In genomic region chr9:116716441-116716840, GRCh38 we compare ENCODE assay signal across 27 cellular contexts. TPM values are rescaled to one million over a fixed set of nuclear protein-coding genes. Genes with fewer than 3 reads are reported as not detected.
DNase-seq lines count a peak whose midpoint lies in the region; ATAC-seq, FAIRE-seq and TF ChIP-seq lines count a peak whose summit lies in the region.
"Had no signal": no experiment of that assay in that cellular context is flagged by ENCODE, and none has a peak within 500 bp of the region (broad histone marks: within the 10 kb centered on the region; RNA-seq: fewer than 3 reads in every experiment).

No MANE protein-coding gene starts in this region.

- H2AK5ac ChIP-seq in mesenchymal stem cell (ENCODE audit: low read length, severe bottlenecking), result no peak overlapping the region

- H2BK12ac ChIP-seq in mesenchymal stem cell (ENCODE audit: low read length in 2 of 2), result no peak overlapping the region

- H3K79me1 ChIP-seq in mesenchymal stem cell (replicated peaks; ENCODE audit: low read length, poor library complexity, severe bottlenecking), result no peaks in the 10 kb centered on the region

- H3K27me3 ChIP-seq in HepG2 (ENCODE audit: control insufficient read depth in 1 of 2, insufficient read depth in 2 of 2, low read length in 2 of 2) (no peaks in the 10 kb centered on the region), right lobe of liver (no peaks in the 10 kb centered on the region), endodermal cell (ENCODE audit: control insufficient read depth, insufficient read depth, low read length, poor library complexity, severe bottlenecking) (no peaks in the 10 kb centered on the region), mesenchymal stem cell (ENCODE audit: control insufficient read depth in 1 of 2, insufficient read depth in 1 of 2, low read length in 2 of 2) (no peaks in the 10 kb centered on the region)
- H3K27me3 ChIP-seq: SJCRH30 had no signal

- BruUV-seq in HepG2 (replicated peaks; lab: Mats Ljungman, UMichigan), result no TSS peak

- DNase-seq in HepG2 (ENCODE audit: low spot score) (no peak), right lobe of liver (no peak), endodermal cell (peak; percentile 2), mesenchymal stem cell (no peak), D341Med (ENCODE audit: low spot score) (no peak), NCI-H446 (lab: John Stamatoyannopoulos, UW) (no peak), sciatic nerve (ENCODE audit: low spot score) (no peak)
- DNase-seq: CD4-positive, alpha-beta memory T cell; COR-L47; DMS79; GF-D8; Karpas-422; NCI-H1092; NCI-H1417 treated with DMSO at 0.1 percent for 48 hours; NCI-H1694 treated with DMSO at 0.1 percent for 48 hours; NCI-H2081; NCI-H2171; NCI-H345; NCI-H526; NCI-H82; NK-92 treated with Interleukin-12 subunit alpha and Interleukin-12 subunit beta, amount 100 ng/mL, for 24 hours; PC-9; SJCRH30 had no signal

- H3K4me1 ChIP-seq in HepG2 (ENCODE audit: insufficient read depth, low read length) (no peaks in the 10 kb centered on the region), right lobe of liver (no peaks in the 10 kb centered on the region), endodermal cell (ENCODE audit: control insufficient read depth, insufficient read depth, low read length) (peaks cover 27% of the 10 kb centered on the region), mesenchymal stem cell (ENCODE audit: control insufficient read depth, insufficient read depth, low read depth, low read length) (no peaks in the 10 kb centered on the region)
- H3K4me1 ChIP-seq: SJCRH30 had no signal

- no peak overlapping the region for H3K27ac Mint-ChIP-seq in endodermal cell

- H3K4ac ChIP-seq in mesenchymal stem cell (ENCODE audit: low read depth in 1 of 2, low read length in 2 of 2), result no peak overlapping the region

- peaks cover 64% of the 10 kb centered on the region for H3K4me1 Mint-ChIP-seq in endodermal cell

- TF ChIP-seq POLR2A in HepG2 (IDR thresholded peaks at IDR 0.05; ENCODE audit: insufficient read depth in 1 of 2, low read depth in 2 of 2, low read length in 2 of 2) (no peak), right lobe of liver (IDR thresholded peaks at IDR 0.05) (no peak)

- TF ChIP-seq CTCF in HepG2 (CRISPR knock-in tag; IDR thresholded peaks at IDR 0.05) (no peak), right lobe of liver (IDR thresholded peaks at IDR 0.05) (no peak), endodermal cell (conservative IDR thresholded peaks at IDR 0.05) (no peak)

- H3K36me3 ChIP-seq in HepG2 (replicated peaks in 1 of 2; ENCODE audit: control insufficient read depth in 1 of 2, insufficient read depth in 2 of 2, low read length in 2 of 2) (no peaks in the 10 kb centered on the region), right lobe of liver (no peaks in the 10 kb centered on the region), endodermal cell (ENCODE audit: control insufficient read depth, insufficient read depth, low read length) (no peaks in the 10 kb centered on the region), mesenchymal stem cell (ENCODE audit: control insufficient read depth in 1 of 2, insufficient read depth in 2 of 2, low read depth in 1 of 2, low read length in 2 of 2) (no peaks in the 10 kb centered on the region)
- H3K36me3 ChIP-seq: SJCRH30 had no signal

- no peak overlapping the region for H2BK120ac ChIP-seq in mesenchymal stem cell (ENCODE audit: low read depth, low read length)

- in situ Hi-C loops in HepG2 (cut with HindIII; ENCODE audit: extremely low pct_ligation_motif_present, low pct_unique_long_range_greater_than_20kb), result no loop called here

- H3K9ac ChIP-seq in HepG2 (ENCODE audit: insufficient read depth, low read depth, low read length) (no peak overlapping the region), endodermal cell (ENCODE audit: extremely low read depth, low read length, poor library complexity, severe bottlenecking) (peak overlapping the region; percentile 11), mesenchymal stem cell (ENCODE audit: low read length) (peak overlapping the region; percentile 37)

- CTCF ChIA-PET in HepG2 (lab: Yijun Ruan, JAX; ENCODE audit: low intra/inter-chr PET ratio, low total read pairs), result no interaction called here

- H3K9me3 ChIP-seq in HepG2 (ENCODE audit: low read length) (no peaks in the 10 kb centered on the region), right lobe of liver (no peaks in the 10 kb centered on the region), endodermal cell (ENCODE audit: control insufficient read depth, low read length) (peaks cover 6% of the 10 kb centered on the region), mesenchymal stem cell (ENCODE audit: control insufficient read depth, low read length) (no peaks in the 10 kb centered on the region)
- H3K9me3 ChIP-seq: SJCRH30 had no signal

- no peak for FAIRE-seq in HepG2 (lab: Jason Lieb, UNC)
- FAIRE-seq: GM12891, H54 had no signal

- H3K4me2 ChIP-seq in HepG2 (ENCODE audit: low read depth, low read length), result no peak overlapping the region
- no peak overlapping the region for H3K4me2 ChIP-seq in mesenchymal stem cell (ENCODE audit: low read length, poor library complexity, severe bottlenecking)
- H3K4me2 ChIP-seq: PC-9 had no signal

- H2BK15ac ChIP-seq in mesenchymal stem cell (ENCODE audit: low read depth, poor library complexity, severe bottlenecking), result no peak overlapping the region

- H3K14ac ChIP-seq in mesenchymal stem cell (ENCODE audit: low read length in 2 of 2), result no peak overlapping the region

- POLR2A ChIA-PET in HepG2 (lab: Yijun Ruan, JAX), result no interaction called here

- H4K20me1 ChIP-seq in HepG2 (ENCODE audit: insufficient read depth, low read length), result no peaks in the 10 kb centered on the region

- TF ChIP-seq RAD21 in HepG2 (CRISPR knock-in tag; IDR thresholded peaks at IDR 0.05), result no peak

- H3K27me3 Mint-ChIP-seq in endodermal cell (ENCODE audit: insufficient read depth), result no peaks in the 10 kb centered on the region

- H2AFZ ChIP-seq in HepG2 (ENCODE audit: low read length) (no peak overlapping the region), mesenchymal stem cell (ENCODE audit: low read depth, low read length) (no peak overlapping the region)
- H2AFZ ChIP-seq: PC-9 had no signal

- intact Hi-C loops in HepG2 (cut with micrococcal nuclease; ENCODE audit: unreplicated experiment) (no loop called here), right lobe of liver (cut with DNase I) (no loop called here), sciatic nerve (cut with DNase I) (no loop called here)

- H3K18ac ChIP-seq in mesenchymal stem cell (ENCODE audit: low read depth in 1 of 2, low read length in 2 of 2), result no peak overlapping the region

- no peaks in the 10 kb centered on the region for H3K79me2 ChIP-seq in HepG2 (ENCODE audit: insufficient read depth, low read length)

- TF ChIP-seq EP300 in HepG2 (IDR thresholded peaks at IDR 0.05; ENCODE audit: low read depth in 2 of 2, low read length in 2 of 2) (no peak), HepG2 (CRISPR knock-in tag; IDR thresholded peaks at IDR 0.05; ENCODE audit: borderline replicate concordance) (no peak)

- H2BK5ac ChIP-seq in mesenchymal stem cell (ENCODE audit: low read depth, low read length, poor library complexity, severe bottlenecking), result no peak overlapping the region

- no peak for ATAC-seq in HepG2
- ATAC-seq in right lobe of liver, result no peak
- no peak for ATAC-seq in sciatic nerve
- ATAC-seq: Right ventricle myocardium inferior had no signal

- H3K36me3 Mint-ChIP-seq in endodermal cell (ENCODE audit: low read depth), result no peaks in the 10 kb centered on the region

- H4K8ac ChIP-seq in mesenchymal stem cell (ENCODE audit: low read length), result no peak overlapping the region

- peaks cover 2% of the 10 kb centered on the region for H3K9me3 Mint-ChIP-seq in endodermal cell

- no peak overlapping the region for H3K4me3 Mint-ChIP-seq in endodermal cell
- H3K4me3 Mint-ChIP-seq: CD4-positive, alpha-beta memory T cell had no signal

- H3K4me3 ChIP-seq in HepG2 (replicated peaks in 1 of 3; ENCODE audit: insufficient read depth in 1 of 3, low read depth in 2 of 3, low read length in 3 of 3) (no peak overlapping the region), right lobe of liver (no peak overlapping the region), endodermal cell (ENCODE audit: low read length) (no peak overlapping the region), mesenchymal stem cell (ENCODE audit: insufficient read depth in 1 of 2, low read depth in 1 of 2, low read length in 2 of 2) (no peak overlapping the region)
- H3K4me3 ChIP-seq: PC-9, SJCRH30 had no signal

- H3K27ac ChIP-seq in HepG2 (ENCODE audit: extremely low read length, insufficient read depth, low read length) (no peak overlapping the region), right lobe of liver (no peak overlapping the region), endodermal cell (ENCODE audit: low read depth, low read length) (no peak overlapping the region), mesenchymal stem cell (ENCODE audit: low read length, poor library complexity, severe bottlenecking) (no peak overlapping the region)
- H3K27ac ChIP-seq: 22Rv1, PC-9, SJCRH30 had no signal

- no peak overlapping the region for H4K91ac ChIP-seq in mesenchymal stem cell (ENCODE audit: low read length)

- H3K23ac ChIP-seq in mesenchymal stem cell (ENCODE audit: low read length in 2 of 2), result no peak overlapping the region

RNA-seq across cellular contexts. Expression of gene TRIM32, which starts 29.3 kb away (rescaled TPM):
- total RNA-seq in HepG2 (2016; rRNA removed; fragmentation: Illumina TruSeq; extraction: Trizol), result 7.7 and 11.6 TPM in 2 replicates
- total RNA-seq in HepG2 (2016; cell fraction: cytosol; rRNA removed; fragmentation: Illumina TruSeq; extraction: Trizol; ENCODE audit: low read depth), result 1.0 and 1.9 TPM in 2 replicates
- 8.8 and 12.5 TPM in 2 replicates for total RNA-seq in HepG2 (2016; cell fraction: insoluble cytoplasmic fraction; rRNA removed; fragmentation: Illumina TruSeq; extraction: Trizol)
- 3.9 and 4.2 TPM in 2 replicates for total RNA-seq in HepG2 (2016; cell fraction: membrane; rRNA removed; fragmentation: Illumina TruSeq; extraction: Trizol)
- total RNA-seq in HepG2 (2016; cell fraction: nucleus; rRNA removed; fragmentation: Illumina TruSeq; extraction: Trizol), result 7.1 and 8.6 TPM in 2 replicates
- 6.5 and 6.9 TPM in 2 replicates for polyA plus RNA-seq in HepG2 (2011; rRNA removed)
- 4.4 and 6.4 TPM in 2 replicates for polyA plus RNA-seq in HepG2 (2011; cell fraction: cytosol; rRNA removed)
- 8.4 and 8.9 TPM in 2 replicates for polyA plus RNA-seq in HepG2 (2011; cell fraction: nucleus; rRNA removed)
- polyA plus RNA-seq in HepG2 (2012), result 4.1 and 5.1 TPM in 2 replicates
- polyA plus RNA-seq in HepG2 (2016; cell fraction: cytosol; fragmentation: Illumina TruSeq; extraction: Trizol; ENCODE audit: low read depth), result 0.52 and 0.58 TPM in 2 replicates
- polyA plus RNA-seq in HepG2 (2016; cell fraction: insoluble cytoplasmic fraction; fragmentation: Illumina TruSeq; extraction: Trizol; ENCODE audit: low read depth), result 8.0 and 9.9 TPM in 2 replicates
- 1.6 and 2.2 TPM in 2 replicates for polyA plus RNA-seq in HepG2 (2016; cell fraction: membrane; fragmentation: Illumina TruSeq; extraction: Trizol; ENCODE audit: low read depth)
- polyA plus RNA-seq in HepG2 (2016; cell fraction: nucleus; fragmentation: Illumina TruSeq; extraction: Trizol; ENCODE audit: insufficient read depth, low read depth), result 6.8 and 7.6 TPM in 2 replicates
- 45.6 and 65.4 TPM in 2 replicates for polyA minus RNA-seq in HepG2 (2011; rRNA and poly(A)+ RNA removed; ENCODE audit: low replicate concordance)
- polyA minus RNA-seq in HepG2 (2011; cell fraction: cytosol; rRNA and poly(A)+ RNA removed), result 7.4 and 9.6 TPM in 2 replicates
- polyA minus RNA-seq in HepG2 (2011; cell fraction: nucleus; rRNA and poly(A)+ RNA removed), result 24.2 and 30.6 TPM in 2 replicates
- 1 to 10 TPM; 5.2 to 8.4 (median 6.6) TPM for total RNA-seq in right lobe of liver
- total RNA-seq in endodermal cell, result 10 to 100 TPM; 28.0 to 31.3 TPM
- polyA plus RNA-seq in endodermal cell (2013, experiment 1 of 2), result 17.3 TPM
- polyA plus RNA-seq in endodermal cell (2013, experiment 2 of 2), result 17.7 TPM
- 12.1 TPM for polyA plus RNA-seq in mesenchymal stem cell (2013, experiment 1 of 2)
- 11.4 TPM for polyA plus RNA-seq in mesenchymal stem cell (2013, experiment 2 of 2)
- total RNA-seq in sciatic nerve, result 22.6 TPM
